Comparison of ENCODE assay signal across 8 cellular contexts in the genomic region with DNA sequence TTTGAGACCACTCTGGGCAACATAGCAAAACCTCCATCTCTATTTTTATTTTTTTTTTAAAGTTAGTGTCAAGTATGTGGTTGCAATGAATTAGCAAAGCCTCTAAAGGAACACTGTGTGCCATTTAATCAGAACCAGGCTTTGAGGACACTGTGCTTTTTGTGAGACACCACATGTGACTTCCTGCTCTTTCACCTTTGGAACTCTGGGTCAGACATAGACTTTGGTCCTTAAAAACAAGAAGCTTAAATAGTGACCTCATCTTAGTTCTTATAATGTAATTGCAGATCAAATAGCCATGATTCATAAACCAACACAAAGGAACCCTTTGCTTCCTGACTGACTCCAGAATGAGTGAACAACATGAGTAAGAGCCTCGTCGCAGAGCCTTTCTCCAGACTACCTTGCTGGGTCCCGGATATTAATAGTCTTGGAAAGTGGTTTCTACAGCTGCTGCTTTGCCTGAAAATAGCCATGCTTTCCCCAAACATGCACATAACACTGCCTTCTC.
A peak's percentile ranks its signal among the peaks of the same experiment; 100 is the strongest.
DNase-seq lines count a peak whose midpoint lies in the region; FAIRE-seq and TF ChIP-seq lines count a peak whose summit lies in the region.
"Not testable (repeated sequence)": the region's sequence is repeated elsewhere in the genome, so short reads cannot be mapped to it uniquely, and the experiment has no call there.

No MANE protein-coding gene starts in this region.

- not testable (repeated sequence) for H3K9me3 ChIP-seq in BLaER1; astrocyte (ENCODE audit: insufficient read depth, low read depth, low read length); hepatocyte (ENCODE audit: low read depth); thyroid gland
- peaks cover 0 to 23% of the 10 kb centered on the region in 2 donors for H3K9me3 ChIP-seq in neuronal stem cell (replicated peaks in 1 of 2; ENCODE audit: control insufficient read depth in 2 of 2, insufficient read depth in 1 of 2, low read depth in 1 of 2, low read length in 2 of 2)

- not testable (repeated sequence) for H3K18ac ChIP-seq in neuronal stem cell (ENCODE audit: low read length)

- H2AFZ ChIP-seq in astrocyte (ENCODE audit: low read depth, low read length); hepatocyte; neuronal stem cell (ENCODE audit: low read length): not testable (repeated sequence)

- H3K27me3 Mint-ChIP-seq in astrocyte (ENCODE audit: low read depth, unreplicated experiment) = not testable (repeated sequence)

- H3K4me3 Mint-ChIP-seq in astrocyte (ENCODE audit: unreplicated experiment) = not testable (repeated sequence)

- peaks cover 62% of the 10 kb centered on the region for H3K4me1 Mint-ChIP-seq in astrocyte (ENCODE audit: low read depth, unreplicated experiment)

- H3K36me3 Mint-ChIP-seq in astrocyte (ENCODE audit: low read depth, unreplicated experiment) = peaks cover 40% of the 10 kb centered on the region

- H2AK5ac ChIP-seq in neuronal stem cell (ENCODE audit: low read depth, low read length) = not testable (repeated sequence)

- not testable (repeated sequence) for H3K9me2 ChIP-seq in hepatocyte (replicated peaks; ENCODE audit: insufficient read depth)

- H4K20me1 ChIP-seq in BLaER1; astrocyte (ENCODE audit: insufficient read depth, low read length); hepatocyte (ENCODE audit: insufficient read depth, poor library complexity, severe bottlenecking): not testable (repeated sequence)

- H2BK120ac ChIP-seq in neuronal stem cell (ENCODE audit: low read depth, low read length) = not testable (repeated sequence)

- not testable (repeated sequence) for H2BK12ac ChIP-seq in neuronal stem cell (ENCODE audit: low read length)

- H4K8ac ChIP-seq in neuronal stem cell (ENCODE audit: low read depth, low read length) = not testable (repeated sequence)

- H3K27me3 ChIP-seq in BLaER1; astrocyte (ENCODE audit: insufficient read depth, low read length); hepatocyte; neuronal stem cell (ENCODE audit: control insufficient read depth in 3 of 3, insufficient read depth in 3 of 3, low read depth in 1 of 3, low read length in 3 of 3); thyroid gland: not testable (repeated sequence)

- H3K4me3 ChIP-seq in BLaER1; astrocyte (ENCODE audit: insufficient read depth, low read depth, low read length); hepatocyte; neuronal stem cell (ENCODE audit: low read length in 2 of 2); thyroid gland (replicated peaks in 1 of 3): not testable (repeated sequence)

- H3K4ac ChIP-seq in neuronal stem cell (ENCODE audit: low read length) = not testable (repeated sequence)

- H4K91ac ChIP-seq in neuronal stem cell (ENCODE audit: low read depth, low read length, poor library complexity) = not testable (repeated sequence)

- not testable (repeated sequence) for FAIRE-seq in astrocyte (lab: Jason Lieb, UNC)

- not testable (repeated sequence) for H3K9me3 Mint-ChIP-seq in astrocyte (ENCODE audit: unreplicated experiment)

- H2BK15ac ChIP-seq in neuronal stem cell (ENCODE audit: low read length) = not testable (repeated sequence)

- H3K14ac ChIP-seq in neuronal stem cell (ENCODE audit: low read length) = not testable (repeated sequence)

- H3K36me3 ChIP-seq in BLaER1 (peaks cover 68% of the 10 kb centered on the region), neuronal stem cell (replicated peaks in 1 of 2; ENCODE audit: control insufficient read depth in 2 of 2, insufficient read depth in 2 of 2, low read length in 2 of 2) (peaks cover 4 to 40% of the 10 kb centered on the region in 2 donors)
- not testable (repeated sequence) for H3K36me3 ChIP-seq in astrocyte (ENCODE audit: insufficient read depth, low read length); hepatocyte (replicated peaks; ENCODE audit: insufficient read depth, low read depth); thyroid gland

- peaks cover 11% of the 10 kb centered on the region for H3K79me2 ChIP-seq in astrocyte (ENCODE audit: insufficient read depth, low read length)
- not testable (repeated sequence) for H3K79me2 ChIP-seq in hepatocyte

- peak overlapping the region; percentile 99 for H3K27ac Mint-ChIP-seq in astrocyte (ENCODE audit: unreplicated experiment)

- TF ChIP-seq CTCF in astrocyte (IDR thresholded peaks at IDR 0.05; ENCODE audit: insufficient read depth, low read depth, low read length); hepatocyte (IDR thresholded peaks at IDR 0.05; ENCODE audit: poor library complexity); thyroid gland (IDR thresholded peaks at IDR 0.05): not testable (repeated sequence)

- H3K4me1 ChIP-seq in BLaER1 = peaks cover 54% of the 10 kb centered on the region
- H3K4me1 ChIP-seq in astrocyte (ENCODE audit: insufficient read depth, low read length) = peaks cover 43% of the 10 kb centered on the region
- not testable (repeated sequence) for H3K4me1 ChIP-seq in hepatocyte (ENCODE audit: insufficient read depth)
- H3K4me1 ChIP-seq in neuronal stem cell (ENCODE audit: control insufficient read depth in 2 of 2, insufficient read depth in 1 of 2, low read depth in 1 of 2, low read length in 2 of 2) = peaks cover 11 to 13% of the 10 kb centered on the region in 2 donors
- H3K4me1 ChIP-seq in thyroid gland = peaks cover 10 to 18% of the 10 kb centered on the region in 2 donors

- not testable (repeated sequence) for H3K27ac ChIP-seq in BLaER1
- peak overlapping the region; percentile 99 for H3K27ac ChIP-seq in astrocyte (ENCODE audit: low read depth, low read length)
- H3K27ac ChIP-seq in epithelial cell of prostate = peak overlapping the region; percentile 92
- peak overlapping the region; percentile 92 for H3K27ac ChIP-seq in hepatocyte
- H3K27ac ChIP-seq in neuronal stem cell (replicated peaks; ENCODE audit: low read length) = peak overlapping the region; percentile 32
- peak overlapping the region in 2 of 3 donors; percentile 26 to 45 for H3K27ac ChIP-seq in thyroid gland

- not testable (repeated sequence) for H3K23ac ChIP-seq in neuronal stem cell (ENCODE audit: low read depth, low read length, poor library complexity)

- not testable (repeated sequence) for H2BK5ac ChIP-seq in neuronal stem cell (ENCODE audit: low read length)

- DNase-seq in HK-2 (ENCODE audit: unreplicated experiment) (peak; percentile 57), RPMI7951 (ENCODE audit: low read depth) (peak; percentile 96), astrocyte (ENCODE audit: low read depth) (peak; percentile 98), epithelial cell of prostate (ENCODE audit: low read depth, low spot score) (peak; percentile 90), hepatocyte (ENCODE audit: low spot score) (peak; percentile 47)
- DNase-seq in neuronal stem cell (ENCODE audit: low spot score); thyroid gland: not testable (repeated sequence)

- not testable (repeated sequence) for TF ChIP-seq POLR2A in thyroid gland (IDR thresholded peaks at IDR 0.05)

- H3K4me2 ChIP-seq in BLaER1 = peak overlapping the region; percentile 30
- H3K4me2 ChIP-seq in astrocyte (ENCODE audit: low read length) = peak overlapping the region; percentile 72
- not testable (repeated sequence) for H3K4me2 ChIP-seq in hepatocyte; neuronal stem cell (ENCODE audit: insufficient read depth, low read length, poor library complexity, severe bottlenecking)

- intact Hi-C loops in thyroid gland (cut with DNase I) = not testable (repeated sequence)

- H3K9ac ChIP-seq in BLaER1; neuronal stem cell (ENCODE audit: low read depth, low read length, poor library complexity): not testable (repeated sequence)
- H3K9ac ChIP-seq in astrocyte (ENCODE audit: low read length) = peak overlapping the region; percentile 90

- H3K79me1 ChIP-seq in neuronal stem cell (ENCODE audit: low read depth, low read length) = not testable (repeated sequence)

- 55% methylated on average over 3 of the region's 3 CpGs for WGBS in hepatocyte (ENCODE audit: low lambda C conversion rate, missing lambda C conversion rate)
- no CpG with 5 or more reads among the region's 3 CpGs for WGBS in neuronal stem cell (ENCODE audit: extremely low coverage in 2 of 2, insufficient read length in 2 of 2, insufficient replicate concordance in 1 of 2), 2 donors
- WGBS in thyroid gland, 2 donors = 45 to 48% methylated on average over 3 of the region's 3 CpGs
